In the genomic region with DNA sequence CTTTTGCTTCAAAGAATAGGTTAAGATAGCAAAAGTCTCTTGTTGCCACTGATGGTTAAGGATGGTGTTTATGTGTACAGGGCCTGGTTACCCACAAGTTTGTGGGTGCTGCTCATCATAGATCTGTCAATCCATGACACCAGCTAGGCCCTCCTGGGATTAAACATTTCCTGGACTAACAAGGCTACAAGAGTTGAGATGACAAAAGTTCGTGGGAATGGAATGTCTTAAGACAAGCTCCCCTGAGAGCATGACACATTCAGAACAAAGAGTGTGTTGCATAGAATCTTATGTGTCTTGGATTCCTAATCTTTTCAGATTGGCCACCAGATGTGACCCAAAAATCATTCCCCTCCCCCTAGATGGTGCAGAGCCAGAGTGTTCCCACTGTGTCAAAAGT, we compare ENCODE assay signal across 27 cellular contexts.
"Had no signal": no experiment of that assay in that cellular context is flagged by ENCODE, and none has a peak within 500 bp of the region (broad histone marks: within the 10 kb centered on the region; RNA-seq: fewer than 3 reads in every experiment).

No MANE protein-coding gene starts in this region.

- H3K27ac ChIP-seq: heart right ventricle, lower lobe of right lung, ovary, psoas muscle, sigmoid colon, skin epidermis, thoracic aorta, transverse colon, upper lobe of right lung, uterus had no signal

- H3K4me1 ChIP-seq: heart right ventricle, lower lobe of right lung, psoas muscle, sigmoid colon, transverse colon, upper lobe of right lung, uterus had no signal

- H3K27me3 Mint-ChIP-seq: effector memory CD8-positive, alpha-beta T cell; naive B cell; stimulated activated naive B cell treated with anti-CD40 and anti-IgM and Interleukin-4, amounts not matched to agents 10 μg/mL and 1 μg/mL and 100 μg/mL, for 72 hours; stimulated activated naive CD8-positive, alpha-beta T cell treated with anti-CD3 and anti-CD28 coated beads, Interleukin-15, Interleukin-2, amounts not matched to agents 100 ng/mL and 50 ng/mL, for 24 hours had no signal

- H3K36me3 Mint-ChIP-seq: stimulated activated naive B cell treated with anti-CD40 and anti-IgM and Interleukin-4, amounts not matched to agents 10 μg/mL and 1 μg/mL and 100 μg/mL, for 72 hours had no signal

- H3K4me1 Mint-ChIP-seq: immature natural killer cell; naive B cell; nephron; stimulated activated naive B cell treated with anti-CD40 and anti-IgM and Interleukin-4, amounts not matched to agents 10 μg/mL and 1 μg/mL and 100 μg/mL, for 72 hours had no signal

- H3K4me3 ChIP-seq: heart right ventricle, lower lobe of right lung, mucosa of descending colon, ovary, psoas muscle, sigmoid colon, skin epidermis, thoracic aorta, transverse colon, upper lobe of right lung, uterus had no signal

- H3K36me3 ChIP-seq: heart right ventricle, lower lobe of right lung, ovary, sigmoid colon, thoracic aorta, transverse colon, upper lobe of right lung, uterus had no signal

- H3K9me3 ChIP-seq: ovary, upper lobe of right lung, uterus had no signal

- H3K27me3 ChIP-seq: heart right ventricle, ovary, sigmoid colon, transverse colon, upper lobe of right lung, uterus had no signal

- DNase-seq: cortex of kidney; effector memory CD8-positive, alpha-beta T cell; foreskin melanocyte; glutamatergic neuron; heart right ventricle; hypothalamus; immature natural killer cell; left ventricle myocardium superior; lower lobe of right lung; mucosa of descending colon; naive B cell; occipital lobe; ovary; posterior cingulate gyrus; psoas muscle; right cardiac atrium; sigmoid colon; stimulated activated CD4-positive, alpha-beta T cell treated with anti-CD3 and anti-CD28 coated beads, Interleukin-15, amount 100 ng/mL, for 24 hours; stimulated activated CD4-positive, alpha-beta T cell treated with anti-CD3 and anti-CD28 coated beads, Interleukin-2, amount 100 ng/mL, for 48 hours; stimulated activated naive B cell treated with anti-CD40 and anti-IgM and Interleukin-4, amounts not matched to agents 10 μg/mL and 1 μg/mL and 100 μg/mL, for 72 hours; transverse colon; upper lobe of right lung; uterus had no signal

- H3K4me3 Mint-ChIP-seq: effector memory CD8-positive, alpha-beta T cell; immature natural killer cell; naive B cell; nephron; stimulated activated naive B cell treated with anti-CD40 and anti-IgM and Interleukin-4, amounts not matched to agents 10 μg/mL and 1 μg/mL and 100 μg/mL, for 72 hours; stimulated activated naive CD8-positive, alpha-beta T cell treated with anti-CD3 and anti-CD28 coated beads, Interleukin-15, Interleukin-2, amounts not matched to agents 100 ng/mL and 50 ng/mL, for 24 hours had no signal

- H3K27ac Mint-ChIP-seq: effector memory CD8-positive, alpha-beta T cell; immature natural killer cell; naive B cell; nephron; stimulated activated naive B cell treated with anti-CD40 and anti-IgM and Interleukin-4, amounts not matched to agents 10 μg/mL and 1 μg/mL and 100 μg/mL, for 72 hours; stimulated activated naive CD8-positive, alpha-beta T cell treated with anti-CD3 and anti-CD28 coated beads, Interleukin-15, Interleukin-2, amounts not matched to agents 100 ng/mL and 50 ng/mL, for 24 hours had no signal
